Comparison of ENCODE assay signal across 1 cellular context in genomic region chr6:3748208-3748701, GRCh38.
TF ChIP-seq lines count a peak whose summit lies in the region.

No MANE protein-coding gene starts in this region.

TF ChIP-seq in HepG2, 621 proteins besides CTCF, POLR2A, EP300 and RAD21 (continued from another document and continues in another):
- TF ChIP-seq NFAT5 (CRISPR knock-in tag; IDR thresholded peaks at IDR 0.05) = no peak
- no peak for TF ChIP-seq TFDP2 (CRISPR knock-in tag; IDR thresholded peaks at IDR 0.05)
- TF ChIP-seq TERF1 (CRISPR knock-in tag; IDR thresholded peaks at IDR 0.05) = no peak
- peak; percentile 45 for TF ChIP-seq ZNF501 (CRISPR knock-in tag; IDR thresholded peaks at IDR 0.05)
- no peak for TF ChIP-seq REXO4 (CRISPR knock-in tag; IDR thresholded peaks at IDR 0.05; ENCODE audit: borderline replicate concordance)
- TF ChIP-seq ZNF235 (CRISPR knock-in tag; IDR thresholded peaks at IDR 0.05; ENCODE audit: borderline replicate concordance) = no peak
- no peak for TF ChIP-seq ZNF251 (CRISPR knock-in tag; IDR thresholded peaks at IDR 0.05)
- 0 out of 2 replicates have a peak, but pooled peaks have one; percentile 56 for TF ChIP-seq ZNF724P (CRISPR knock-in tag; IDR thresholded peaks at IDR 0.05; ENCODE audit: borderline replicate concordance)
- no peak for TF ChIP-seq ZNF367 (CRISPR knock-in tag; IDR thresholded peaks at IDR 0.05; ENCODE audit: borderline replicate concordance)
- no peak for TF ChIP-seq ZBTB3 (CRISPR knock-in tag; IDR thresholded peaks at IDR 0.05; ENCODE audit: borderline replicate concordance, low read depth)
- no peak for TF ChIP-seq ZNF704 (CRISPR knock-in tag; IDR thresholded peaks at IDR 0.05; ENCODE audit: borderline replicate concordance)
- TF ChIP-seq ZNF784 (CRISPR knock-in tag; IDR thresholded peaks at IDR 0.05; ENCODE audit: borderline replicate concordance) = peak; percentile 70; the same call in 1 of the 2 replicates
- peak; percentile 75 for TF ChIP-seq ZBTB33 (CRISPR knock-in tag; IDR thresholded peaks at IDR 0.05)
- 0 out of 2 replicates have a peak, but pooled peaks have one; percentile 45 for TF ChIP-seq SP5 (CRISPR knock-in tag; IDR thresholded peaks at IDR 0.05; ENCODE audit: borderline replicate concordance, low read depth)
- TF ChIP-seq ZNF740 (CRISPR knock-in tag; IDR thresholded peaks at IDR 0.05) = 0 out of 2 replicates have a peak, but pooled peaks have one; percentile 34
- peak; percentile 94; the same call in 1 of the 2 replicates for TF ChIP-seq ZNF598 (CRISPR knock-in tag; IDR thresholded peaks at IDR 0.05; ENCODE audit: borderline replicate concordance)
- no peak for TF ChIP-seq SYNCRIP (IDR thresholded peaks at IDR 0.05; ENCODE audit: insufficient read depth, low read depth, low read length)
- TF ChIP-seq PREB (CRISPR knock-in tag; IDR thresholded peaks at IDR 0.05) = no peak
- no peak for TF ChIP-seq NFYB (CRISPR knock-in tag; IDR thresholded peaks at IDR 0.05)
- no peak for TF ChIP-seq NR1H2 (CRISPR knock-in tag; IDR thresholded peaks at IDR 0.05; ENCODE audit: borderline replicate concordance, low read depth)
- 0 out of 2 replicates have a peak, but pooled peaks have one; percentile 25 for TF ChIP-seq PPARG (CRISPR knock-in tag; conservative IDR thresholded peaks at IDR 0.05)
- no peak for TF ChIP-seq ZNF75D (CRISPR knock-in tag; IDR thresholded peaks at IDR 0.05; ENCODE audit: borderline replicate concordance)
- TF ChIP-seq ZNF672 (CRISPR knock-in tag; IDR thresholded peaks at IDR 0.05) = no peak
- TF ChIP-seq TCF12 (IDR thresholded peaks at IDR 0.05) = no peak
- TF ChIP-seq TCF12 (CRISPR knock-in tag; IDR thresholded peaks at IDR 0.05) = no peak
- no peak for TF ChIP-seq USF2 (IDR thresholded peaks at IDR 0.05; ENCODE audit: low read depth, low read length)
- TF ChIP-seq USF2 (CRISPR knock-in tag; IDR thresholded peaks at IDR 0.05; ENCODE audit: borderline replicate concordance) = no peak
- no peak for TF ChIP-seq ZNF333 (CRISPR knock-in tag; IDR thresholded peaks at IDR 0.05; ENCODE audit: borderline replicate concordance)
- TF ChIP-seq TBL1XR1 (IDR thresholded peaks at IDR 0.05; ENCODE audit: borderline replicate concordance, low read length, partially characterized antibody) = no peak
- TF ChIP-seq SATB2 (CRISPR knock-in tag; IDR thresholded peaks at IDR 0.05) = no peak
- TF ChIP-seq ZNF33B (CRISPR knock-in tag; IDR thresholded peaks at IDR 0.05) = 0 out of 2 replicates have a peak, but pooled peaks have one; percentile 57
- TF ChIP-seq ZSCAN31 (CRISPR knock-in tag; IDR thresholded peaks at IDR 0.05; ENCODE audit: low read depth) = no peak; the same call in 1 of the 2 replicates
- no peak for TF ChIP-seq CHD4 (IDR thresholded peaks at IDR 0.05; ENCODE audit: borderline replicate concordance, low read length)
- no peak for TF ChIP-seq IKZF4 (CRISPR knock-in tag; IDR thresholded peaks at IDR 0.05; ENCODE audit: borderline replicate concordance, low read depth, not compliant biosample characterization)
- no peak for TF ChIP-seq GATA4 (IDR thresholded peaks at IDR 0.05; ENCODE audit: borderline replicate concordance, low read depth)
- peak; percentile 57; the same call in 1 of the 2 replicates for TF ChIP-seq TARDBP (CRISPR knock-in tag; IDR thresholded peaks at IDR 0.05)
- peak; percentile 61; the same call in 1 of the 2 replicates for TF ChIP-seq RARA (CRISPR knock-in tag; IDR thresholded peaks at IDR 0.05)
- no peak for TF ChIP-seq ZNF816 (CRISPR knock-in tag; IDR thresholded peaks at IDR 0.05; ENCODE audit: borderline replicate concordance)
- peak; percentile 84; the same call in 1 of the 2 replicates for TF ChIP-seq IRF2 (CRISPR knock-in tag; IDR thresholded peaks at IDR 0.05)
- TF ChIP-seq NPAS2 (CRISPR knock-in tag; IDR thresholded peaks at IDR 0.05; ENCODE audit: borderline replicate concordance) = no peak
- no peak for TF ChIP-seq ZNF354B (CRISPR knock-in tag; IDR thresholded peaks at IDR 0.05)
- peak; percentile 62; the same call in 1 of the 2 replicates for TF ChIP-seq CCDC6 (CRISPR knock-in tag; IDR thresholded peaks at IDR 0.05)
- no peak for TF ChIP-seq CCAR2 (optimal IDR thresholded peaks at IDR 0.05; ENCODE audit: low read depth, low read length)
- peak; percentile 89 for TF ChIP-seq ZNF687 (CRISPR knock-in tag; IDR thresholded peaks at IDR 0.05)
